In the genomic region with DNA sequence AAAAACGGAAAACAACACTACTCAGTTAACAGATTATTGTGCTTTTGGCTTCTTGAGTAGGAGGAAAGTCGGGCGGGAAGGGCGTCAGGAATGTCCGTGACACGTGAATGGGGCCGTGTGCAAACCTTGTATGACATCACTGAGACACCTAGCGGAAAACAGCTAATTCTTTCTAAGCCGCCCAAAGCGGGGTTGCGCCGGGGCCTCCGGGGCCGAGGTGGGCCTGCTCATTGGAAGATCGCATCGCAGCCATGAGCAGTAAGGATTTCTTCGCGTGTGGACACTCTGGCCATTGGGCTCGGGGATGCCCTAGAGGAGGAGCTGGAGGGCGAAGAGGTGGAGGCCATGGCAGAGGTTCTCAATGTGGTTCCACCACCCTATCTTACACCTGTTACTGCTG, we compare ENCODE assay signal across 38 cellular contexts. TPM values are rescaled to one million over a fixed set of nuclear protein-coding genes. Genes with fewer than 3 reads are reported as not detected.
"Had no signal": no experiment of that assay in that cellular context is flagged by ENCODE, and none has a peak within 500 bp of the region (broad histone marks: within the 10 kb centered on the region; RNA-seq: fewer than 3 reads in every experiment).

A gene (plus strand): TSS at position 165 of the 400 bp plus-strand sequence. CDS start 87 bp downstream, at position 252.

- H3K36me3 ChIP-seq: MG63 had no signal

- H3K4me2 ChIP-seq: KMS-11 had no signal

- H3K4me3 ChIP-seq: MG63 had no signal

- DNase-seq: Karpas-422, Kasumi-1, MG63, MM.1S, MV-4-11, NCI-H1048, NCI-H1092, NCI-H1092 treated with DMSO at 0.1 percent for 48 hours, NCI-H1105, NCI-H1105 treated with DMSO at 0.1 percent for 48 hours, NCI-H1417 treated with DMSO at 0.1 percent for 48 hours, NCI-H1436, NCI-H1436 treated with DMSO at 0.1 percent for 48 hours, NCI-H146, NCI-H1694, NCI-H1694 treated with DMSO at 0.1 percent for 48 hours, NCI-H187, NCI-H187 treated with DMSO at 0.1 percent for 48 hours, NCI-H1930, NCI-H2029, NCI-H2029 treated with DMSO at 0.1 percent for 48 hours, NCI-H2081, NCI-H2081 treated with DMSO at 0.1 percent for 48 hours, NCI-H2107, NCI-H2171, NCI-H2171 treated with DMSO at 0.1 percent for 48 hours, NCI-H2227 treated with DMSO at 0.1 percent for 48 hours, NCI-H226, NCI-H345, NCI-H446, NCI-H446 treated with DMSO at 0.1 percent for 48 hours, NCI-H510A, NCI-H510A treated with DMSO at 0.1 percent for 48 hours had no signal

- H3K27me3 ChIP-seq: MG63 had no signal

- H3K9me3 ChIP-seq: MG63 had no signal

- H3K9ac ChIP-seq: KMS-11 had no signal

- H3K27ac ChIP-seq: KMS-11 had no signal

RNA-seq across cellular contexts. Expression of the gene that starts here (rescaled TPM):
- total RNA-seq: LHCN-M2, M059J, MCF 10A, NCI-H460 had no signal
